19 cellular contexts compared by ENCODE assay signal in the genomic region with DNA sequence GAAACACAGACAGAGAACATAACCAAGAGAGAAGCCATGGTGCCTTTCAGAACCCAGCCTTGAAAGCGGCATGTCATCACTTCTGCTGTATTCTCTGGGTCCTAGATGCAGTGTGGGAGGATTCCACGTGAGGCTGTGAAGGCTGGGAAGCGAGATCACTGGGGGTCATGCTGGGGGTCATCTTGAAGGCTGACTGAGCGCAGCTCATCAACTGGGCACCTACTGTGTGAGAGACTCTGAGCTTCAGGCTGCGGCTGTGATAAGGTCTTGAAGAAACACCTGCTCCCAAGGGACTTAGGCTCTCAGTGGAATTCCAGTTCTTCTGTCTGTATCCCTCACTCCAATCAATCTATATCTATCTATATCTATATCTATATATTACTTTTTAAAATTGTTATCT.
"Had no signal": no experiment of that assay in that cellular context is flagged by ENCODE, and none has a peak within 500 bp of the region (broad histone marks: within the 10 kb centered on the region; RNA-seq: fewer than 3 reads in every experiment).

No MANE protein-coding gene starts in this region.

- FAIRE-seq: astrocyte, keratinocyte, small intestine, TTC549 had no signal

- H3K27ac ChIP-seq: prostate gland, suprapubic skin had no signal

- H3K9me3 ChIP-seq: prostate gland, suprapubic skin had no signal

- H3K4me1 ChIP-seq: prostate gland had no signal

- ATAC-seq: activated CD8-positive, alpha-beta T cell treated with anti-CD3 and anti-CD28 coated beads for 36 hours; left lobe of liver; naive thymus-derived CD8-positive, alpha-beta T cell; stimulated activated naive CD8-positive, alpha-beta T cell treated with anti-CD3 and anti-CD28 coated beads, Interleukin-15, amount 100 ng/mL, for 72 hours had no signal

- H3K36me3 ChIP-seq: prostate gland, suprapubic skin had no signal

- H3K27me3 ChIP-seq: dorsolateral prefrontal cortex, suprapubic skin had no signal

- H3K4me3 ChIP-seq: dorsolateral prefrontal cortex, prostate gland, suprapubic skin had no signal

- DNase-seq: activated CD4-positive, alpha-beta T cell treated with anti-CD3 and anti-CD28 coated beads, Interleukin-2, amount 10 ng/mL, durations not matched to agents 24 days and 14 days; activated CD4-positive, CD25-positive, alpha-beta regulatory T cell; activated CD8-positive, alpha-beta T cell treated with anti-CD3 and anti-CD28 coated beads for 36 hours; activated naive CD4-positive, alpha-beta T cell treated with anti-CD3 and anti-CD28 coated beads, Interleukin-2, amount 50 U/mL, for 16 hours; foreskin fibroblast; glutamatergic neuron; naive thymus-derived CD8-positive, alpha-beta T cell; small intestine; stimulated activated CD4-positive, alpha-beta T cell treated with anti-CD3 and anti-CD28 coated beads, Interleukin-15, amount 100 ng/mL, for 24 hours; stimulated activated CD4-positive, alpha-beta T cell treated with anti-CD3 and anti-CD28 coated beads, Interleukin-2, amount 100 ng/mL, for 48 hours; stimulated activated naive CD8-positive, alpha-beta T cell treated with anti-CD3 and anti-CD28 coated beads, Interleukin-15, amount 100 ng/mL, for 72 hours; trophoblast cell had no signal
